ENCODE assay signal across 7 cellular contexts in genomic region chr20:24544371-24544770, GRCh38.
"Had no signal": no experiment of that assay in that cellular context is flagged by ENCODE, and none has a peak within 500 bp of the region (broad histone marks: within the 10 kb centered on the region; RNA-seq: fewer than 3 reads in every experiment).

No MANE protein-coding gene starts in this region.

- H3K36me3 Mint-ChIP-seq: IgD-negative memory B cell had no signal

- H3K27ac ChIP-seq: HL-60, KMS-11 had no signal

- DNase-seq: KBM-7, KG1 had no signal

- H3K4me3 Mint-ChIP-seq: IgD-negative memory B cell had no signal

- H3K4me3 ChIP-seq: K562 had no signal

- H3K9ac ChIP-seq: KMS-11 had no signal

- H3K4me2 ChIP-seq: KMS-11 had no signal

- ATAC-seq: HepG2, K562 had no signal
